Comparison of ENCODE assay signal across 9 cellular contexts in the genomic region with DNA sequence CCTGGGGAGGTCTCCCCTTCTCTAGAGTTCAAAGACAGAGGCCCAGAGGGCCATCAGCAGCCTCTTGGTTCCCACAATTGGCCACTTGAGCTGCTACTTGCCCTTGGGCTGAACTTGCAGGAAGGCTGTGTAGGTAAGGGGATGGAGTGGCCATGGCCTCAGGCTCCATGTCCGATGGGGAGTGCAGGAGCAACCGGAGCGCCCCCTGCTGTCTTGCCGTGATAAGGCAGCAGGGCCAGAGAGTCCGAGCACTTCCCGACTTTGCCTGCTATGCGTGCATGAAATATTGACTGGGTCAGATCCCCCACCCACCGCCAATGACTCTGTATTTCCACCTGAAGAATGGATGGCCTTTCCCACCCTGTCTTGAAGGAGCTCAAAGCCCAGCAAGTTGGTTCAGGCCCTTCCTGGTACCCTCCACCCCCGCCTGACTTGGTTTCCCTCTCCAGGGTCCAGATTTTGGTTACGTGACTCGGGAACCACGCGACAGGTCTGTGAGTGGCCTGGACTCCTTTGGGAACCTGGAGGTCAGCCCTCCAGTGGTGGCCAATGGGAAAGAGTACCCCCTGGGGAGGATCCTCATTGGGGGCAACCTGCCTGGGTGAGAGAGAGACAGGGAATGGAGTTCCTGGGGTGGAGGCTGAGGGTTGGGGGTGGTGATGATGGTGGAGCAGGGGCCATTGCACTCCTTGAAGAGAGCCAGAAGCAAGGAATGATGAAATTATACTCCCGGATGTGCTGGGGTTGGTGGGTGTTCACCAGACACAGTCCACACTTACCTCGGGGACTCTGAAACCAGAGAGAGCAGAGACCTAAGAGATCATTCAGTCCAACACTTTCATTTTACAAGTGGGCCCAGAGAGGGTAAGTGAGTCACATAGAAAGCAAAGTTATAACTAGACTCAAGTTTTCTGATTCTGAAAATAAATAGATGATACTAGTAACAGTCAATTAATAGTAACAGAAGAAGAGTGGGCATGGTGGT. TPM values are rescaled to one million over a fixed set of nuclear protein-coding genes. Genes with fewer than 3 reads are reported as not detected.
DNase-seq lines count a peak whose midpoint lies in the region; ATAC-seq, FAIRE-seq and TF ChIP-seq lines count a peak whose summit lies in the region.
"Had no signal": no experiment of that assay in that cellular context is flagged by ENCODE, and none has a peak within 500 bp of the region (broad histone marks: within the 10 kb centered on the region; RNA-seq: fewer than 3 reads in every experiment).

No MANE protein-coding gene starts in this region.

- H3K27me3 Mint-ChIP-seq in brain = peaks cover 6% of the 10 kb centered on the region
- peaks cover 47% of the 10 kb centered on the region for H3K27me3 Mint-ChIP-seq in stimulated activated memory B cell treated with anti-CD40 and anti-IgM and Interleukin-4, amounts not matched to agents 10 μg/mL and 1 μg/mL and 100 μg/mL, for 72 hours

- DNase-seq in DND-41 = peak; percentile 26
- peak; percentile 41 for DNase-seq in H54 (ENCODE audit: insufficient read length, low spot score)
- DNase-seq in NOMO-1 treated with dmso at 0.1 percent for 144 hours (lab: John Stamatoyannopoulos, UW; ENCODE audit: unreplicated experiment) = peak; percentile 41

- H3K4me3 ChIP-seq in DND-41 (ENCODE audit: low read depth in 1 of 2, low read length in 2 of 2) = no peak overlapping the region
- H3K4me3 ChIP-seq in liver (ENCODE audit: low read depth in 1 of 3, low read length in 3 of 3) = no peak overlapping the region

- H3K36me3 ChIP-seq in DND-41 (ENCODE audit: insufficient read depth, low read length) (no peaks in the 10 kb centered on the region), liver (ENCODE audit: control insufficient read depth in 4 of 4, insufficient read depth in 3 of 4, low read depth in 1 of 4, low read length in 3 of 4) (peaks cover 0 to 1% (median 0%) of the 10 kb centered on the region in 4 donors)

- peak; percentile 47 to 78 for TF ChIP-seq RAD21 in liver (IDR thresholded peaks at IDR 0.05)

- H3K4me1 ChIP-seq in DND-41 (ENCODE audit: insufficient read depth, low read length) (no peaks in the 10 kb centered on the region), liver (ENCODE audit: control insufficient read depth in 4 of 4, insufficient read depth in 4 of 4, low read length in 3 of 4) (no peaks in the 10 kb centered on the region)

- H3K27ac Mint-ChIP-seq in brain = peak overlapping the region in 1 of 5 experiments; percentile 38
- H3K27ac Mint-ChIP-seq in stimulated activated memory B cell treated with anti-CD40 and anti-IgM and Interleukin-4, amounts not matched to agents 10 μg/mL and 1 μg/mL and 100 μg/mL, for 72 hours = no peak overlapping the region

- H3K27ac ChIP-seq in DND-41 (ENCODE audit: low read length) (no peak overlapping the region), liver (ENCODE audit: low read depth in 1 of 2, low read length in 2 of 2) (no peak overlapping the region)

- no peak for TF ChIP-seq POLR2A in H54 (IDR thresholded peaks at IDR 0.05; ENCODE audit: low read depth, low read length)

- no peak for ATAC-seq in DND-41 (ENCODE audit: insufficient read depth, low read depth)
- no peak for ATAC-seq in stimulated activated memory B cell treated with anti-CD40 and anti-IgM and Interleukin-4, amounts not matched to agents 10 μg/mL and 1 μg/mL and 100 μg/mL, for 72 hours
- no peak for ATAC-seq in GM19452 (IDR thresholded peaks at IDR 0.05; ENCODE audit: unreplicated experiment)
- ATAC-seq in GM18511 (IDR thresholded peaks at IDR 0.05; ENCODE audit: unreplicated experiment) = no peak

- H3K4me3 Mint-ChIP-seq in brain = no peak overlapping the region
- H3K4me3 Mint-ChIP-seq in stimulated activated memory B cell treated with anti-CD40 and anti-IgM and Interleukin-4, amounts not matched to agents 10 μg/mL and 1 μg/mL and 100 μg/mL, for 72 hours = no peak overlapping the region

- peaks cover 3% of the 10 kb centered on the region for H3K27me3 ChIP-seq in DND-41 (ENCODE audit: insufficient read depth, low read length, poor library complexity)
- peaks cover 0 to 2% (median under 1%) of the 10 kb centered on the region in 4 donors for H3K27me3 ChIP-seq in liver (ENCODE audit: control insufficient read depth in 4 of 4, insufficient read depth in 4 of 4, low read length in 3 of 4)

- H3K9me3 ChIP-seq in DND-41 (ENCODE audit: insufficient read depth, low read length, severe bottlenecking) (no peaks in the 10 kb centered on the region), liver (ENCODE audit: control insufficient read depth in 4 of 4, low read length in 3 of 4) (no peaks in the 10 kb centered on the region)

- FAIRE-seq in H54 (lab: Jason Lieb, UNC) = peak; percentile 23

- H3K9ac ChIP-seq in DND-41 (ENCODE audit: low read depth, low read length) (no peak overlapping the region), liver (ENCODE audit: low read depth in 1 of 2, low read length in 2 of 2) (no peak overlapping the region)

- peaks cover 0 to 6% (median 0%) of the 10 kb centered on the region in 5 experiments for H3K9me3 Mint-ChIP-seq in brain
- H3K9me3 Mint-ChIP-seq in stimulated activated memory B cell treated with anti-CD40 and anti-IgM and Interleukin-4, amounts not matched to agents 10 μg/mL and 1 μg/mL and 100 μg/mL, for 72 hours = no peaks in the 10 kb centered on the region

- TF ChIP-seq CTCF in DND-41 (IDR thresholded peaks at IDR 0.05; ENCODE audit: borderline replicate concordance, extremely low read depth, low read length, poor library complexity, severe bottlenecking) = peak; percentile 73
- peak; percentile 28 to 64 for TF ChIP-seq CTCF in brain (conservative IDR thresholded peaks at IDR 0.05)
- TF ChIP-seq CTCF in liver (IDR thresholded peaks at IDR 0.05; ENCODE audit: low read depth, low read length, missing input control) = peak; percentile 61

- H3K4me1 Mint-ChIP-seq in brain = no peaks in the 10 kb centered on the region
- peaks cover 6% of the 10 kb centered on the region for H3K4me1 Mint-ChIP-seq in stimulated activated memory B cell treated with anti-CD40 and anti-IgM and Interleukin-4, amounts not matched to agents 10 μg/mL and 1 μg/mL and 100 μg/mL, for 72 hours

- H4K20me1 ChIP-seq in DND-41 (ENCODE audit: insufficient read depth, low read length) = no peaks in the 10 kb centered on the region

- 53% methylated on average over 15 of the region's 15 CpGs for WGBS in liver

- no peaks in the 10 kb centered on the region for H3K79me2 ChIP-seq in DND-41 (ENCODE audit: insufficient read depth, low read length)

- H3K36me3 Mint-ChIP-seq in brain = no peaks in the 10 kb centered on the region
- H3K36me3 Mint-ChIP-seq in stimulated activated memory B cell treated with anti-CD40 and anti-IgM and Interleukin-4, amounts not matched to agents 10 μg/mL and 1 μg/mL and 100 μg/mL, for 72 hours = no peaks in the 10 kb centered on the region

- H2AFZ ChIP-seq in DND-41 (ENCODE audit: low read depth, low read length) = no peak overlapping the region

- no peak overlapping the region for H3K4me2 ChIP-seq in DND-41 (ENCODE audit: insufficient read depth, low read length)

TF ChIP-seq in liver, 16 proteins besides CTCF, POLR2A, EP300 and RAD21:
- TF ChIP-seq, protein P1, sequence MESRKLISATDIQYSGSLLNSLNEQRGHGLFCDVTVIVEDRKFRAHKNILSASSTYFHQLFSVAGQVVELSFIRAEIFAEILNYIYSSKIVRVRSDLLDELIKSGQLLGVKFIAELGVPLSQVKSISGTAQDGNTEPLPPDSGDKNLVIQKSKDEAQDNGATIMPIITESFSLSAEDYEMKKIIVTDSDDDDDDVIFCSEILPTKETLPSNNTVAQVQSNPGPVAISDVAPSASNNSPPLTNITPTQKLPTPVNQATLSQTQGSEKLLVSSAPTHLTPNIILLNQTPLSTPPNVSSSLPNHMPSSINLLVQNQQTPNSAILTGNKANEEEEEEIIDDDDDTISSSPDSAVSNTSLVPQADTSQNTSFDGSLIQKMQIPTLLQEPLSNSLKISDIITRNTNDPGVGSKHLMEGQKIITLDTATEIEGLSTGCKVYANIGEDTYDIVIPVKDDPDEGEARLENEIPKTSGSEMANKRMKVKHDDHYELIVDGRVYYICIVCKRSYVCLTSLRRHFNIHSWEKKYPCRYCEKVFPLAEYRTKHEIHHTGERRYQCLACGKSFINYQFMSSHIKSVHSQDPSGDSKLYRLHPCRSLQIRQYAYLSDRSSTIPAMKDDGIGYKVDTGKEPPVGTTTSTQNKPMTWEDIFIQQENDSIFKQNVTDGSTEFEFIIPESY (IDR thresholded peaks at IDR 0.05) = no peak
- TF ChIP-seq RXRA (IDR thresholded peaks at IDR 0.05) = no peak
- no peak for TF ChIP-seq HNF4G (IDR thresholded peaks at IDR 0.05)
- no peak for TF ChIP-seq GABPA (IDR thresholded peaks at IDR 0.05 in 1 of 2, conservative IDR thresholded peaks at IDR 0.05 in 1 of 2)
- no peak for TF ChIP-seq TAF1 (conservative IDR thresholded peaks at IDR 0.05)
- TF ChIP-seq, protein P2, sequence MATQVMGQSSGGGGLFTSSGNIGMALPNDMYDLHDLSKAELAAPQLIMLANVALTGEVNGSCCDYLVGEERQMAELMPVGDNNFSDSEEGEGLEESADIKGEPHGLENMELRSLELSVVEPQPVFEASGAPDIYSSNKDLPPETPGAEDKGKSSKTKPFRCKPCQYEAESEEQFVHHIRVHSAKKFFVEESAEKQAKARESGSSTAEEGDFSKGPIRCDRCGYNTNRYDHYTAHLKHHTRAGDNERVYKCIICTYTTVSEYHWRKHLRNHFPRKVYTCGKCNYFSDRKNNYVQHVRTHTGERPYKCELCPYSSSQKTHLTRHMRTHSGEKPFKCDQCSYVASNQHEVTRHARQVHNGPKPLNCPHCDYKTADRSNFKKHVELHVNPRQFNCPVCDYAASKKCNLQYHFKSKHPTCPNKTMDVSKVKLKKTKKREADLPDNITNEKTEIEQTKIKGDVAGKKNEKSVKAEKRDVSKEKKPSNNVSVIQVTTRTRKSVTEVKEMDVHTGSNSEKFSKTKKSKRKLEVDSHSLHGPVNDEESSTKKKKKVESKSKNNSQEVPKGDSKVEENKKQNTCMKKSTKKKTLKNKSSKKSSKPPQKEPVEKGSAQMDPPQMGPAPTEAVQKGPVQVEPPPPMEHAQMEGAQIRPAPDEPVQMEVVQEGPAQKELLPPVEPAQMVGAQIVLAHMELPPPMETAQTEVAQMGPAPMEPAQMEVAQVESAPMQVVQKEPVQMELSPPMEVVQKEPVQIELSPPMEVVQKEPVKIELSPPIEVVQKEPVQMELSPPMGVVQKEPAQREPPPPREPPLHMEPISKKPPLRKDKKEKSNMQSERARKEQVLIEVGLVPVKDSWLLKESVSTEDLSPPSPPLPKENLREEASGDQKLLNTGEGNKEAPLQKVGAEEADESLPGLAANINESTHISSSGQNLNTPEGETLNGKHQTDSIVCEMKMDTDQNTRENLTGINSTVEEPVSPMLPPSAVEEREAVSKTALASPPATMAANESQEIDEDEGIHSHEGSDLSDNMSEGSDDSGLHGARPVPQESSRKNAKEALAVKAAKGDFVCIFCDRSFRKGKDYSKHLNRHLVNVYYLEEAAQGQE (IDR thresholded peaks at IDR 0.05) = no peak
- TF ChIP-seq FOXA2 (IDR thresholded peaks at IDR 0.05) = no peak

RNA-seq across cellular contexts. Expression of a gene that starts 25.6 kb away (rescaled TPM):
- polyA plus RNA-seq in brain (ENCODE audit: insufficient read depth, low read depth, low replicate concordance) = not detected
- total RNA-seq in liver = not detected
- not detected for polyA plus RNA-seq in liver
- total RNA-seq: T-helper 2 cell treated with Interferon-gamma antibody and Interleukin-4, amounts not matched to agents 100 ng/mL and 5 ng/mL, for 36 hours had no signal

RNA-seq across cellular contexts. Expression of a gene that starts 33.5 kb away (rescaled TPM):
- polyA plus RNA-seq in brain (ENCODE audit: insufficient read depth, low read depth, low replicate concordance) (not detected), liver (under 1 TPM; 0.32 to 0.54 TPM)
- 1 to 10 TPM; 1.3 to 6.1 TPM for total RNA-seq in liver
- total RNA-seq: T-helper 2 cell treated with Interferon-gamma antibody and Interleukin-4, amounts not matched to agents 100 ng/mL and 5 ng/mL, for 36 hours had no signal
